ENCODE assay signal across 22 cellular contexts in the genomic region with DNA sequence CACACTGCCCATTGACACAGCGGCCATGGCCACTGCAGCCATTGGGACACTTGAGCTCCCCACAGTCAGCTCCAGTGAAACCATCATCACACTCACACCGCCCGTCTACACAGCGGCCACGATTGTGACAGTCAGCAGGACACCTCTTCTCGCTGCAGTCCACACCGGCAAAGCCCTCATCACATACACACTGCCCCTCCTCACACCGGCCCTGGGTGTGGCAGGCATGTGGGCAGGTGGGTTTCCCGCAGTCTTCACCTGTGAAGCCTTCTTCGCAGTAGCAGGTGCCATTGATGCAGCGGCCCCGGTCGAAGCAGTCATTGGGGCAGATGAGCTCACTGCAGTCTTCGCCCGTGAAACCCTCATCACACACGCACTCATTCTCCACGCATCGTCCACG. TPM values are rescaled to one million over a fixed set of nuclear protein-coding genes. Genes with fewer than 3 reads are reported as not detected.
A peak's percentile ranks its signal among the peaks of the same experiment; 100 is the strongest.
DNase-seq lines count a peak whose midpoint lies in the region; ATAC-seq and TF ChIP-seq lines count a peak whose summit lies in the region.
"Had no signal": no experiment of that assay in that cellular context is flagged by ENCODE, and none has a peak within 500 bp of the region (broad histone marks: within the 10 kb centered on the region; RNA-seq: fewer than 3 reads in every experiment).

No MANE protein-coding gene starts in this region.

- H3K18ac ChIP-seq in neuronal stem cell (ENCODE audit: low read length) = peak overlapping the region; percentile 2

- no peak overlapping the region for H3K4me2 ChIP-seq in neuronal stem cell (ENCODE audit: insufficient read depth, low read length, poor library complexity, severe bottlenecking)

- H2BK120ac ChIP-seq in neuronal stem cell (ENCODE audit: low read depth, low read length) = peak overlapping the region; percentile 41

- H3K36me3 Mint-ChIP-seq in brain = peaks cover 60% of the 10 kb centered on the region
- no peaks in the 10 kb centered on the region for H3K36me3 Mint-ChIP-seq in stimulated activated memory B cell treated with anti-CD40 and anti-IgM and Interleukin-4, amounts not matched to agents 10 μg/mL and 1 μg/mL and 100 μg/mL, for 72 hours

- ATAC-seq in stimulated activated memory B cell treated with anti-CD40 and anti-IgM and Interleukin-4, amounts not matched to agents 10 μg/mL and 1 μg/mL and 100 μg/mL, for 72 hours = peak; percentile 27
- ATAC-seq in GM19351 (IDR thresholded peaks at IDR 0.05; ENCODE audit: unreplicated experiment) (no peak), HG02588 (IDR thresholded peaks at IDR 0.05; ENCODE audit: unreplicated experiment) (no peak)

- H3K4me3 ChIP-seq in AG04450 (ENCODE audit: low read depth, low read length) (no peak overlapping the region), neuronal stem cell (ENCODE audit: low read length in 2 of 2) (peak overlapping the region in 1 of 2 donors; percentile 61)
- H3K4me3 ChIP-seq: SK-N-MC had no signal

- no peak overlapping the region for H4K91ac ChIP-seq in neuronal stem cell (ENCODE audit: low read depth, low read length, poor library complexity)

- no peak overlapping the region for H2BK12ac ChIP-seq in neuronal stem cell (ENCODE audit: low read length)

- no CpG with 5 or more reads among the region's 19 CpGs for WGBS in neuronal stem cell (ENCODE audit: extremely low coverage in 2 of 2, insufficient read length in 2 of 2, insufficient replicate concordance in 1 of 2), 2 donors

- no peaks in the 10 kb centered on the region for H3K27me3 ChIP-seq in AG04450 (ENCODE audit: control insufficient read depth, insufficient read depth, low read length)
- H3K27me3 ChIP-seq in neuronal stem cell (ENCODE audit: control insufficient read depth in 3 of 3, insufficient read depth in 3 of 3, low read depth in 1 of 3, low read length in 3 of 3) = no peaks in the 10 kb centered on the region

- H2BK5ac ChIP-seq in neuronal stem cell (ENCODE audit: low read length) = no peak overlapping the region

- TF ChIP-seq CTCF in AG04450 (IDR thresholded peaks at IDR 0.05; ENCODE audit: low read depth, low read length) = no peak
- no peak for TF ChIP-seq CTCF in brain (conservative IDR thresholded peaks at IDR 0.05)

- H3K23ac ChIP-seq in neuronal stem cell (ENCODE audit: low read depth, low read length, poor library complexity) = peak overlapping the region; percentile 92

- H4K8ac ChIP-seq in neuronal stem cell (ENCODE audit: low read depth, low read length) = no peak overlapping the region

- H3K9ac ChIP-seq in neuronal stem cell (ENCODE audit: low read depth, low read length, poor library complexity) = peak overlapping the region; percentile 86

- CTCF ChIA-PET in AG04450 (lab: Charles Lee) = no interaction called here

- no peak overlapping the region for H3K4ac ChIP-seq in neuronal stem cell (ENCODE audit: low read length)

- peaks cover 0 to 2% (median 0%) of the 10 kb centered on the region in 5 experiments for H3K9me3 Mint-ChIP-seq in brain
- no peaks in the 10 kb centered on the region for H3K9me3 Mint-ChIP-seq in stimulated activated memory B cell treated with anti-CD40 and anti-IgM and Interleukin-4, amounts not matched to agents 10 μg/mL and 1 μg/mL and 100 μg/mL, for 72 hours

- H3K27me3 Mint-ChIP-seq in brain = no peaks in the 10 kb centered on the region
- H3K27me3 Mint-ChIP-seq in stimulated activated memory B cell treated with anti-CD40 and anti-IgM and Interleukin-4, amounts not matched to agents 10 μg/mL and 1 μg/mL and 100 μg/mL, for 72 hours = no peaks in the 10 kb centered on the region

- H3K4me1 Mint-ChIP-seq in brain = peaks cover 5% of the 10 kb centered on the region
- H3K4me1 Mint-ChIP-seq in stimulated activated memory B cell treated with anti-CD40 and anti-IgM and Interleukin-4, amounts not matched to agents 10 μg/mL and 1 μg/mL and 100 μg/mL, for 72 hours = no peaks in the 10 kb centered on the region

- H2AK5ac ChIP-seq in neuronal stem cell (ENCODE audit: low read depth, low read length) = peak overlapping the region; percentile 78

- H3K27ac ChIP-seq in AG04450 (ENCODE audit: low read depth, low read length) = peak overlapping the region; percentile 11
- H3K27ac ChIP-seq in neuronal stem cell (replicated peaks; ENCODE audit: low read length) = no peak overlapping the region
- H3K27ac ChIP-seq: SK-N-MC had no signal

- no peak overlapping the region for H3K4me3 Mint-ChIP-seq in brain
- no peak overlapping the region for H3K4me3 Mint-ChIP-seq in stimulated activated memory B cell treated with anti-CD40 and anti-IgM and Interleukin-4, amounts not matched to agents 10 μg/mL and 1 μg/mL and 100 μg/mL, for 72 hours

- peak overlapping the region in 3 of 5 experiments; percentile 10 to 54 (median 40) for H3K27ac Mint-ChIP-seq in brain
- H3K27ac Mint-ChIP-seq in stimulated activated memory B cell treated with anti-CD40 and anti-IgM and Interleukin-4, amounts not matched to agents 10 μg/mL and 1 μg/mL and 100 μg/mL, for 72 hours = no peak overlapping the region

- POLR2A ChIA-PET in AG04450 (lab: Yijun Ruan, JAX) = no interaction called here

- H2BK15ac ChIP-seq in neuronal stem cell (ENCODE audit: low read length) = peak overlapping the region; percentile 69

- no peak overlapping the region for H2AFZ ChIP-seq in neuronal stem cell (ENCODE audit: low read length)

- H3K9me3 ChIP-seq in AG04450 (ENCODE audit: control insufficient read depth, insufficient read depth, low read length) = no peaks in the 10 kb centered on the region; the same call in 1 of the 2 replicates
- H3K9me3 ChIP-seq in neuronal stem cell (replicated peaks in 1 of 2; ENCODE audit: control insufficient read depth in 2 of 2, insufficient read depth in 1 of 2, low read depth in 1 of 2, low read length in 2 of 2) = no peaks in the 10 kb centered on the region

- H3K79me1 ChIP-seq in neuronal stem cell (ENCODE audit: low read depth, low read length) = no peaks in the 10 kb centered on the region

- DNase-seq in AG04450 (ENCODE audit: low read depth, low spot score) = no peak
- no peak for DNase-seq in neuronal stem cell (ENCODE audit: low spot score)
- DNase-seq in activated CD4-positive, alpha-beta T cell treated with anti-CD3 and anti-CD28 coated beads for 48 hours = no peak
- no peak for DNase-seq in islet precursor cell
- DNase-seq: 8988T; ACHN; DMS153; Karpas-422; MV-4-11; NCI-H1105; NCI-H2029; NCI-H446 treated with DMSO at 0.1 percent for 48 hours; NCI-H526; NCI-H82; NK-92 treated with Interleukin-12 subunit alpha and Interleukin-12 subunit beta, amount 100 ng/mL, for 24 hours; RPMI8226; SHP77 treated with DMSO at 0.1 percent for 48 hours had no signal

- H3K4me1 ChIP-seq in neuronal stem cell (ENCODE audit: control insufficient read depth in 2 of 2, insufficient read depth in 1 of 2, low read depth in 1 of 2, low read length in 2 of 2) = peaks cover 0 to 1% of the 10 kb centered on the region in 2 donors

- H3K36me3 ChIP-seq in neuronal stem cell (replicated peaks in 1 of 2; ENCODE audit: control insufficient read depth in 2 of 2, insufficient read depth in 2 of 2, low read length in 2 of 2) = peaks cover 0 to 7% of the 10 kb centered on the region in 2 donors

- peak overlapping the region; percentile 94 for H3K14ac ChIP-seq in neuronal stem cell (ENCODE audit: low read length)

RNA-seq across cellular contexts. Expression of a gene that starts 31.5 kb away (rescaled TPM):
- polyA plus RNA-seq in AG04450 (2011; rRNA removed) (265 and 319 TPM in 2 replicates), brain (ENCODE audit: insufficient read depth, low read depth, low replicate concordance) (25.7 TPM)
- polyA minus RNA-seq in AG04450 (2011; rRNA and poly(A)+ RNA removed) = 341 and 440 TPM in 2 replicates
- 7.7 TPM for polyA plus RNA-seq in neuronal stem cell (2013, experiment 1 of 2)
- 8.1 TPM for polyA plus RNA-seq in neuronal stem cell (2013, experiment 2 of 2)
